In genomic region chr10:98469532-98469931, GRCh38 we compare ENCODE assay signal across 22 cellular contexts. TPM values are rescaled to one million over a fixed set of nuclear protein-coding genes. Genes with fewer than 3 reads are reported as not detected.
DNase-seq lines count a peak whose midpoint lies in the region; ATAC-seq and TF ChIP-seq lines count a peak whose summit lies in the region.
"Had no signal": no experiment of that assay in that cellular context is flagged by ENCODE, and none has a peak within 500 bp of the region (broad histone marks: within the 10 kb centered on the region; RNA-seq: fewer than 3 reads in every experiment).

No MANE protein-coding gene starts in this region.

- no peaks in the 10 kb centered on the region for H3K36me3 Mint-ChIP-seq in HFFc6 (ENCODE audit: low read depth)

- no peaks in the 10 kb centered on the region for H3K27me3 ChIP-seq in trophoblast cell (ENCODE audit: insufficient read depth, low read length)
- H3K27me3 ChIP-seq in upper lobe of left lung, result no peaks in the 10 kb centered on the region

- no peaks in the 10 kb centered on the region for H3K9me3 Mint-ChIP-seq in HFFc6
- H3K9me3 Mint-ChIP-seq: GM23338 had no signal

- no peak overlapping the region for H2AK5ac ChIP-seq in trophoblast cell (ENCODE audit: low read length)

- WGBS in trophoblast cell (ENCODE audit: extremely low coverage, insufficient coverage, insufficient read length), result no CpG with 5 or more reads among the region's 1 CpG
- WGBS in upper lobe of left lung, 2 donors, result 55 to 68% methylated on average over 1 of the region's 1 CpG

- TF ChIP-seq CTCF in HFFc6 (IDR thresholded peaks at IDR 0.05) (no peak), upper lobe of left lung (IDR thresholded peaks at IDR 0.05) (no peak)

- H3K4ac ChIP-seq in trophoblast cell (ENCODE audit: low read depth, low read length), result no peak overlapping the region

- H3K18ac ChIP-seq in trophoblast cell (ENCODE audit: low read length), result no peak overlapping the region

- no peak overlapping the region for H2BK120ac ChIP-seq in trophoblast cell (ENCODE audit: insufficient read depth, low read length, poor library complexity)

- TF ChIP-seq EP300 in upper lobe of left lung (IDR thresholded peaks at IDR 0.05), result no peak

- peak overlapping the region; percentile 8; the same call in 1 of the 2 replicates for H3K27ac Mint-ChIP-seq in HFFc6
- H3K27ac Mint-ChIP-seq: GM23338 had no signal

- H3K79me2 ChIP-seq in trophoblast cell (ENCODE audit: control insufficient read depth, insufficient read depth, low read length, poor library complexity), result no peaks in the 10 kb centered on the region

- H3K9me3 ChIP-seq in trophoblast cell (ENCODE audit: insufficient read depth, low read depth, low read length) (no peaks in the 10 kb centered on the region), upper lobe of left lung (no peaks in the 10 kb centered on the region)
- H3K9me3 ChIP-seq: HAP-1 had no signal

- peaks cover 1% of the 10 kb centered on the region; the same call in 1 of the 2 replicates for H3K27me3 Mint-ChIP-seq in HFFc6 (ENCODE audit: insufficient read depth)

- no peak overlapping the region for H3K9ac ChIP-seq in trophoblast cell (ENCODE audit: low read length)

- TF ChIP-seq POLR2A in upper lobe of left lung (IDR thresholded peaks at IDR 0.05), result no peak

- peaks cover 54% of the 10 kb centered on the region for H3K4me1 Mint-ChIP-seq in HFFc6 (ENCODE audit: low read depth)

- H3K4me3 Mint-ChIP-seq in HFFc6, result no peak overlapping the region
- H3K4me3 Mint-ChIP-seq: GM23338 had no signal

- ATAC-seq in left lobe of liver (peak; percentile 7), upper lobe of left lung (ENCODE audit: low FRiP score in 2 of 2) (no peak)
- ATAC-seq: GM23338, K562, PC-3, SK-N-SH treated with all-trans-retinoic acid at 6 μM for 48 hours had no signal

- no peak overlapping the region for H3K27ac ChIP-seq in trophoblast cell (ENCODE audit: low read depth, low read length)
- no peak overlapping the region for H3K27ac ChIP-seq in upper lobe of left lung

- no peak overlapping the region for H4K12ac ChIP-seq in trophoblast cell (ENCODE audit: low read depth, low read length)

- H3K23ac ChIP-seq in trophoblast cell (ENCODE audit: low read length), result no peak overlapping the region

- no peak overlapping the region for H3K4me2 ChIP-seq in trophoblast cell (ENCODE audit: low read length)
- H3K4me2 ChIP-seq: GM23338 had no signal

- no peak for DNase-seq in HFFc6
- peak; percentile 56 for DNase-seq in fibroblast of gingiva (ENCODE audit: low read depth)
- no peak for DNase-seq in left lobe of liver (ENCODE audit: low spot score)
- no peak for DNase-seq in trophoblast cell
- DNase-seq in OCI-M1 (lab: John Stamatoyannopoulos, UW), result no peak
- DNase-seq in upper lobe of left lung, result no peak
- no peak for DNase-seq in kidney glomerular epithelial cell (lab: John Stamatoyannopoulos, UW)
- DNase-seq: DMS153, Kasumi-1, NCI-H1105, NCI-H1436 treated with DMSO at 0.1 percent for 48 hours, NCI-H187 treated with DMSO at 0.1 percent for 48 hours, NCI-H2171 treated with DMSO at 0.1 percent for 48 hours, NCI-H345, NCI-H510A treated with DMSO at 0.1 percent for 48 hours, NCI-H774, PC-3 had no signal

- H2BK12ac ChIP-seq in trophoblast cell (ENCODE audit: low read length), result no peak overlapping the region

- H3K4me1 ChIP-seq in trophoblast cell (ENCODE audit: control insufficient read depth in 1 of 2, insufficient read depth in 2 of 2, low read length in 2 of 2) (peaks cover 0 to 5% of the 10 kb centered on the region in 2 experiments), upper lobe of left lung (peaks cover 3 to 13% (median 7%) of the 10 kb centered on the region in 4 donors)

- H2AFZ ChIP-seq in trophoblast cell (ENCODE audit: insufficient read depth, low read length, poor library complexity), result peak overlapping the region; percentile 48
- H2AFZ ChIP-seq: GM23338 had no signal

- no peak overlapping the region for H3K14ac ChIP-seq in trophoblast cell (ENCODE audit: low read length)

- no peaks in the 10 kb centered on the region for H3K79me1 ChIP-seq in trophoblast cell (ENCODE audit: low read length)

- H2BK5ac ChIP-seq in trophoblast cell (ENCODE audit: low read depth, low read length, poor library complexity), result no peak overlapping the region

- H3K36me3 ChIP-seq in trophoblast cell (ENCODE audit: control insufficient read depth in 1 of 2, insufficient read depth in 2 of 2, low read length in 2 of 2) (no peaks in the 10 kb centered on the region), upper lobe of left lung (no peaks in the 10 kb centered on the region)
- H3K36me3 ChIP-seq: HAP-1 had no signal

- H3K4me3 ChIP-seq in trophoblast cell (ENCODE audit: low read depth, low read length) (no peak overlapping the region), upper lobe of left lung (no peak overlapping the region)
- H3K4me3 ChIP-seq: GM23338, HAP-1, K562 had no signal

- H4K8ac ChIP-seq in trophoblast cell (ENCODE audit: low read depth, low read length), result no peak overlapping the region

- no peak overlapping the region for H4K91ac ChIP-seq in trophoblast cell (ENCODE audit: low read depth, low read length)

RNA-seq across cellular contexts. Expression of gene HPS1, which starts 22.8 kb away (rescaled TPM):
- 10 to 100 TPM; 49.1 to 55.9 (median 52.8) TPM for total RNA-seq in HFFc6 (2021; fragmentation: NEBNext Ultra II Directional; extraction: Animal tissue kit (Norgen Biotek cat#: 25700))
- total RNA-seq in left lobe of liver (26.0 TPM), upper lobe of left lung (100 to 1,000 TPM in 2 of 6 donors, 10 to 100 TPM in 4; 45.8 to 103 (median 87.0) TPM)
- 16.8 and 17.5 TPM in 2 replicates for polyA plus RNA-seq in trophoblast cell (2013)

RNA-seq across cellular contexts. Expression of gene PYROXD2, which starts 54.5 kb away (rescaled TPM):
- 10 to 100 TPM in 1 of 6 experiments, 1 to 10 TPM in 5; 7.6 to 10.3 (median 8.9) TPM for total RNA-seq in HFFc6 (2021; fragmentation: NEBNext Ultra II Directional; extraction: Animal tissue kit (Norgen Biotek cat#: 25700))
- total RNA-seq in left lobe of liver, result 5.4 TPM
- 1.3 and 1.5 TPM in 2 replicates for polyA plus RNA-seq in trophoblast cell (2013)
- total RNA-seq in upper lobe of left lung, result 10 to 100 TPM in 3 of 6 donors, 1 to 10 TPM in 3; 6.5 to 29.3 (median 9.3) TPM
- total RNA-seq: G401 had no signal
